Comparison of ENCODE assay signal across 8 cellular contexts in genomic region chr2:131672471-131673399, GRCh38.
DNase-seq lines count a peak whose midpoint lies in the region; ATAC-seq and TF ChIP-seq lines count a peak whose summit lies in the region.
"Not testable (repeated sequence)": the region's sequence is repeated elsewhere in the genome, so short reads cannot be mapped to it uniquely, and the experiment has no call there.

No MANE protein-coding gene starts in this region.

- not testable (repeated sequence) for H3K9me3 ChIP-seq in mucosa of descending colon

- not testable (repeated sequence) for H3K27ac Mint-ChIP-seq in stimulated activated effector memory CD8-positive, alpha-beta T cell treated with anti-CD3 and anti-CD28 coated beads, Interleukin-12 subunit alpha, Interleukin-12 subunit beta, amount 100 ng/mL, for 72 hours

- H3K36me3 Mint-ChIP-seq in stimulated activated effector memory CD8-positive, alpha-beta T cell treated with anti-CD3 and anti-CD28 coated beads, Interleukin-12 subunit alpha, Interleukin-12 subunit beta, amount 100 ng/mL, for 72 hours: not testable (repeated sequence)

- H3K36me3 ChIP-seq in mucosa of descending colon (ENCODE audit: low read depth): not testable (repeated sequence)

- H3K9me3 Mint-ChIP-seq in stimulated activated effector memory CD8-positive, alpha-beta T cell treated with anti-CD3 and anti-CD28 coated beads, Interleukin-12 subunit alpha, Interleukin-12 subunit beta, amount 100 ng/mL, for 72 hours: not testable (repeated sequence)

- TF ChIP-seq CTCF in mucosa of descending colon (IDR thresholded peaks at IDR 0.05): peak; percentile 44

- H3K4me3 ChIP-seq in mucosa of descending colon: not testable (repeated sequence)

- intact Hi-C loops in mucosa of descending colon (cut with DNase I, micrococcal nuclease): not testable (repeated sequence)

- TF ChIP-seq POLR2A in erythroblast (IDR thresholded peaks at IDR 0.05; ENCODE audit: low read length): not testable (repeated sequence)

- DNase-seq in DMS53 (lab: John Stamatoyannopoulos, UW): peak; percentile 61
- peak in 47 of 76 experiments; percentile 1 to 50 (median 17) for DNase-seq in HUDEP-2 (lab: John Stamatoyannopoulos, UW; ENCODE audit: unreplicated experiment in 76 of 76)
- peak; percentile 22 to 31 for DNase-seq in NOMO-1 (lab: John Stamatoyannopoulos, UW; ENCODE audit: unreplicated experiment in 2 of 2)
- DNase-seq in activated T-cell treated with anti-CD3 and anti-CD28 coated beads for 4 hours: peak; percentile 44
- DNase-seq in erythroblast (lab: John Stamatoyannopoulos, UW): peak; percentile 43 to 48
- peak; percentile 59 to 83 (median 82) for DNase-seq in mucosa of descending colon
- DNase-seq in stimulated activated effector memory CD8-positive, alpha-beta T cell treated with anti-CD3 and anti-CD28 coated beads, Interleukin-12 subunit alpha, Interleukin-12 subunit beta, amount 100 ng/mL, for 72 hours (ENCODE audit: low spot score in 2 of 2): peak; percentile 22 to 79

- ATAC-seq in GM21717 (IDR thresholded peaks at IDR 0.05; ENCODE audit: unreplicated experiment): peak; percentile 95
- ATAC-seq in mucosa of descending colon: peak; percentile 98
- peak; percentile 90 for ATAC-seq in stimulated activated effector memory CD8-positive, alpha-beta T cell treated with anti-CD3 and anti-CD28 coated beads, Interleukin-12 subunit alpha, Interleukin-12 subunit beta, amount 100 ng/mL, for 72 hours

- H3K4me3 Mint-ChIP-seq in stimulated activated effector memory CD8-positive, alpha-beta T cell treated with anti-CD3 and anti-CD28 coated beads, Interleukin-12 subunit alpha, Interleukin-12 subunit beta, amount 100 ng/mL, for 72 hours: peak overlapping the region; percentile 57

- peaks cover 21% of the 10 kb centered on the region for H3K4me1 ChIP-seq in mucosa of descending colon (ENCODE audit: low read depth)

- H3K4me1 Mint-ChIP-seq in stimulated activated effector memory CD8-positive, alpha-beta T cell treated with anti-CD3 and anti-CD28 coated beads, Interleukin-12 subunit alpha, Interleukin-12 subunit beta, amount 100 ng/mL, for 72 hours: not testable (repeated sequence)

Comparison
In these comparisons a context has a peak if more than half of its experiments do, and no peak if none do; other contexts are left out.
1. DNase-seq: peak in every context shown above with its lines; median percentile 82 in mucosa of descending colon; 61 in DMS53; 50 in stimulated activated effector memory CD8-positive, alpha-beta T cell treated with anti-CD3 and anti-CD28 coated beads, Interleukin-12 subunit alpha, Interleukin-12 subunit beta, amount 100 ng/mL, for 72 hours; 46 in erythroblast; 44 in activated T-cell treated with anti-CD3 and anti-CD28 coated beads for 4 hours; 26 in NOMO-1; 17 in HUDEP-2.